In genomic region chr5:1949253-1949652, GRCh38 we compare ENCODE assay signal across 27 cellular contexts.
DNase-seq lines count a peak whose midpoint lies in the region; ATAC-seq, FAIRE-seq and TF ChIP-seq lines count a peak whose summit lies in the region.
"Had no signal": no experiment of that assay in that cellular context is flagged by ENCODE, and none has a peak within 500 bp of the region (broad histone marks: within the 10 kb centered on the region; RNA-seq: fewer than 3 reads in every experiment).

No MANE protein-coding gene starts in this region.

- no peak for TF ChIP-seq EP300 in upper lobe of left lung (IDR thresholded peaks at IDR 0.05)

- no peak overlapping the region for H2AFZ ChIP-seq in keratinocyte (ENCODE audit: control insufficient read depth, low read length)

- H3K4me3 ChIP-seq in heart left ventricle, result peak overlapping the region in 5 of 12 donors; percentile 5 to 21 (median 12)
- H3K4me3 ChIP-seq in keratinocyte (ENCODE audit: control insufficient read depth in 2 of 3, extremely low read depth in 1 of 3, insufficient read depth in 2 of 3, low read depth in 1 of 3, low read length in 3 of 3), result peak overlapping the region; percentile 30 to 33 (median 31)
- no peak overlapping the region for H3K4me3 ChIP-seq in upper lobe of left lung
- H3K4me3 ChIP-seq in dorsolateral prefrontal cortex, result no peak overlapping the region
- H3K4me3 ChIP-seq: body of pancreas, ovary, tibial nerve had no signal

- H3K27ac Mint-ChIP-seq in endothelial cell (ENCODE audit: unreplicated experiment), result peak overlapping the region; percentile 61
- H3K27ac Mint-ChIP-seq in Calu3 (ENCODE audit: unreplicated experiment), result no peak overlapping the region
- H3K27ac Mint-ChIP-seq: activated CD8-positive, alpha-beta T cell treated with anti-CD3 and anti-CD28 coated beads for 36 hours; memory B cell; T-helper 2 cell treated with Interferon-gamma antibody and Interleukin-4, amounts not matched to agents 5 μg/mL and 100 μg/mL, for 36 hours had no signal

- no peak for FAIRE-seq in keratinocyte (lab: Jason Lieb, UNC)

- CTCF ChIA-PET in Calu3 (lab: Charles Lee), result no interaction called here

- H3K27ac ChIP-seq in heart left ventricle (peak overlapping the region in 7 of 12 donors; percentile 23 to 93 (median 61)), keratinocyte (ENCODE audit: control insufficient read depth, insufficient read depth, low read length) (peak overlapping the region; percentile 96), upper lobe of left lung (no peak overlapping the region), dorsolateral prefrontal cortex (no peak overlapping the region)
- H3K27ac ChIP-seq: HL-60, KMS-11, ovary, tibial nerve had no signal

- H3K27me3 Mint-ChIP-seq in endothelial cell (ENCODE audit: unreplicated experiment) (peaks cover 19% of the 10 kb centered on the region), Calu3 (ENCODE audit: unreplicated experiment) (peaks cover 63% of the 10 kb centered on the region)

- WGBS in heart left ventricle, 4 donors, result 78 to 88% (median 85%) methylated on average over 4 to 18 of the region's 18 CpGs
- WGBS in upper lobe of left lung, 2 donors, result 88 to 93% methylated on average over 7 to 17 of the region's 18 CpGs

- H3K36me3 ChIP-seq in heart left ventricle (no peaks in the 10 kb centered on the region), keratinocyte (ENCODE audit: control insufficient read depth in 2 of 2, extremely low read depth in 1 of 2, insufficient read depth in 2 of 2, low read length in 2 of 2) (no peaks in the 10 kb centered on the region), upper lobe of left lung (no peaks in the 10 kb centered on the region)
- H3K36me3 ChIP-seq: ovary, tibial nerve had no signal

- no TSS peak for BruUV-seq in Calu3 (replicated peaks; lab: Mats Ljungman, UMichigan)

- H3K79me2 ChIP-seq in keratinocyte (ENCODE audit: control insufficient read depth, insufficient read depth, low read length), result no peaks in the 10 kb centered on the region

- H3K27me3 ChIP-seq in heart left ventricle (peaks cover 0 to 3% (median 0%) of the 10 kb centered on the region in 9 donors), keratinocyte (ENCODE audit: control insufficient read depth, extremely low read depth, insufficient read depth, low read length) (no peaks in the 10 kb centered on the region), upper lobe of left lung (no peaks in the 10 kb centered on the region), dorsolateral prefrontal cortex (peaks cover 0 to 15% (median 0%) of the 10 kb centered on the region in 45 donors)
- H3K27me3 ChIP-seq: body of pancreas, ovary, tibial nerve had no signal

- H3K9me3 Mint-ChIP-seq in endothelial cell (ENCODE audit: unreplicated experiment) (no peaks in the 10 kb centered on the region), Calu3 (ENCODE audit: low read depth, unreplicated experiment) (no peaks in the 10 kb centered on the region)
- H3K9me3 Mint-ChIP-seq: activated CD8-positive, alpha-beta T cell treated with anti-CD3 and anti-CD28 coated beads for 36 hours; memory B cell; T-helper 2 cell treated with Interferon-gamma antibody and Interleukin-4, amounts not matched to agents 5 μg/mL and 100 μg/mL, for 36 hours had no signal

- TF ChIP-seq POLR2A in heart left ventricle (IDR thresholded peaks at IDR 0.05), result no peak
- TF ChIP-seq POLR2A in upper lobe of left lung (IDR thresholded peaks at IDR 0.05), result no peak

- TF ChIP-seq CTCF in heart left ventricle (IDR thresholded peaks at IDR 0.05), result no peak
- TF ChIP-seq CTCF in endothelial cell (IDR thresholded peaks at IDR 0.05; ENCODE audit: unreplicated experiment), result no peak
- no peak for TF ChIP-seq CTCF in keratinocyte (optimal IDR thresholded peaks at IDR 0.05 in 1 of 3, IDR thresholded peaks at IDR 0.05 in 1 of 3, conservative IDR thresholded peaks at IDR 0.05 in 1 of 3; ENCODE audit: extremely low read depth in 1 of 3, insufficient read depth in 2 of 3, low read length in 3 of 3)
- TF ChIP-seq CTCF in upper lobe of left lung (IDR thresholded peaks at IDR 0.05), result no peak
- TF ChIP-seq CTCF in dorsolateral prefrontal cortex (IDR thresholded peaks at IDR 0.05 in 54 of 56, conservative IDR thresholded peaks at IDR 0.05 in 2 of 56; ENCODE audit: low read depth in 1 of 56, partially characterized antibody in 56 of 56), result no peak
- no peak for TF ChIP-seq CTCF in Calu3 (IDR thresholded peaks at IDR 0.05; ENCODE audit: unreplicated experiment)

- H3K4me1 Mint-ChIP-seq in endothelial cell (ENCODE audit: unreplicated experiment), result peaks cover 64% of the 10 kb centered on the region
- no peaks in the 10 kb centered on the region for H3K4me1 Mint-ChIP-seq in Calu3 (ENCODE audit: low read depth, unreplicated experiment)
- H3K4me1 Mint-ChIP-seq: memory B cell had no signal

- H3K4me2 ChIP-seq in keratinocyte (ENCODE audit: control insufficient read depth, extremely low read depth, insufficient read depth, low read depth, low read length), result peak overlapping the region; percentile 64
- H3K4me2 ChIP-seq: KMS-11 had no signal

- H3K9ac ChIP-seq in keratinocyte (ENCODE audit: control insufficient read depth, extremely low read depth, insufficient read depth, low read length), result peak overlapping the region; percentile 86
- H3K9ac ChIP-seq: KMS-11 had no signal

- no peaks in the 10 kb centered on the region for H3K36me3 Mint-ChIP-seq in endothelial cell (ENCODE audit: low read depth, unreplicated experiment)
- no peaks in the 10 kb centered on the region for H3K36me3 Mint-ChIP-seq in Calu3 (ENCODE audit: insufficient read depth, unreplicated experiment)
- H3K36me3 Mint-ChIP-seq: memory B cell had no signal

- intact Hi-C loops in heart left ventricle (cut with DNase I), result loop anchor here in 4 of 10 donors (5.0 to 10.0 kb wide), 5 partner anchors 62 to 147 kb away; partner anchors contain the start of genes NDUFS6 (in 3 of the 4) and IRX4 (in 1 of the 4)
- intact Hi-C loops in Right ventricle myocardium inferior (cut with DNase I), result loop anchor here (5.0 kb wide), 1 partner anchor 62 kb away; no protein-coding TSS in a partner anchor
- intact Hi-C loops in dorsolateral prefrontal cortex (cut with DNase I), result no loop called here
- intact Hi-C loops in Calu3 (cut with micrococcal nuclease; ENCODE audit: unreplicated experiment), result no loop called here

- no peaks in the 10 kb centered on the region for H3K9me3 ChIP-seq in heart left ventricle
- H3K9me3 ChIP-seq in keratinocyte (ENCODE audit: control insufficient read depth, low read depth, low read length), result peaks cover 5% of the 10 kb centered on the region
- H3K9me3 ChIP-seq in upper lobe of left lung, result no peaks in the 10 kb centered on the region
- H3K9me3 ChIP-seq: body of pancreas, ovary, tibial nerve had no signal

- H3K9me1 ChIP-seq in keratinocyte (ENCODE audit: control insufficient read depth, extremely low read depth, insufficient read depth, low read length), result no peaks in the 10 kb centered on the region

- no peaks in the 10 kb centered on the region for H4K20me1 ChIP-seq in keratinocyte (ENCODE audit: control insufficient read depth, extremely low read depth, insufficient read depth, low read length)

- ATAC-seq in heart left ventricle (no peak), Right ventricle myocardium inferior (no peak), upper lobe of left lung (ENCODE audit: low FRiP score in 2 of 2) (peak; percentile 9 to 18), HG02678 (IDR thresholded peaks at IDR 0.05; ENCODE audit: unreplicated experiment) (no peak)
- ATAC-seq: activated CD8-positive, alpha-beta T cell treated with anti-CD3 and anti-CD28 coated beads for 36 hours; PC-3 had no signal

- DNase-seq in heart left ventricle (no peak), Right ventricle myocardium inferior (ENCODE audit: missing footprints) (no peak), endothelial cell (ENCODE audit: low spot score) (no peak), keratinocyte (ENCODE audit: low read depth, low spot score) (no peak), upper lobe of left lung (no peak), dorsolateral prefrontal cortex (no peak), Calu3 (no peak)
- DNase-seq: 8988T; activated CD8-positive, alpha-beta memory T cell treated with anti-CD3 and anti-CD28 coated beads, Interleukin-2, amount 50 U/mL, for 48 hours; activated CD8-positive, alpha-beta T cell treated with anti-CD3 and anti-CD28 coated beads for 36 hours; activated naive CD4-positive, alpha-beta T cell treated with anti-CD3 and anti-CD28 coated beads, Interleukin-2, amount 50 U/mL, for 16 hours; body of pancreas; HCEC 1CT; NCI-H1417 treated with DMSO at 0.1 percent for 48 hours; NCI-H2029 treated with DMSO at 0.1 percent for 48 hours; NCI-H2227 treated with DMSO at 0.1 percent for 48 hours; NCI-H526; NK-92 treated with Interleukin-12 subunit alpha and Interleukin-12 subunit beta, amount 100 ng/mL, for 24 hours; ovary; PC-3; SHP77 had no signal

- dilution Hi-C loops in keratinocyte (cut with MboI; ENCODE audit: extremely low pct_ligation_motif_present, low sequenced_read_pairs), result no loop called here

- H3K4me3 Mint-ChIP-seq in endothelial cell (ENCODE audit: unreplicated experiment), result no peak overlapping the region
- no peak overlapping the region for H3K4me3 Mint-ChIP-seq in Calu3 (ENCODE audit: low read depth, unreplicated experiment)
- H3K4me3 Mint-ChIP-seq: activated CD8-positive, alpha-beta T cell treated with anti-CD3 and anti-CD28 coated beads for 36 hours; memory B cell; T-helper 2 cell treated with Interferon-gamma antibody and Interleukin-4, amounts not matched to agents 5 μg/mL and 100 μg/mL, for 36 hours had no signal

- H3K4me1 ChIP-seq in heart left ventricle (peaks cover 0 to 36% (median 18%) of the 10 kb centered on the region in 12 donors), keratinocyte (ENCODE audit: control insufficient read depth, extremely low read depth, insufficient read depth, low read length) (peaks cover 26% of the 10 kb centered on the region), upper lobe of left lung (no peaks in the 10 kb centered on the region)
- H3K4me1 ChIP-seq: body of pancreas, tibial nerve had no signal

Comparison
In these comparisons a context has a peak if more than half of its experiments do, and no peak if none do; other contexts are left out.
1. ATAC-seq: peak in upper lobe of left lung (2 of 2); none in heart left ventricle (0 of 4), Right ventricle myocardium inferior (single experiment) and HG02678 (single experiment).
2. H3K27ac ChIP-seq: peak in heart left ventricle (7 of 12) and keratinocyte (single experiment); none in upper lobe of left lung (0 of 4) and dorsolateral prefrontal cortex (0 of 59).
3. H3K4me3 ChIP-seq: peak in keratinocyte (3 of 3); none in upper lobe of left lung (0 of 4) and dorsolateral prefrontal cortex (0 of 59).